Comparison of ENCODE assay signal across 19 cellular contexts in the genomic region with DNA sequence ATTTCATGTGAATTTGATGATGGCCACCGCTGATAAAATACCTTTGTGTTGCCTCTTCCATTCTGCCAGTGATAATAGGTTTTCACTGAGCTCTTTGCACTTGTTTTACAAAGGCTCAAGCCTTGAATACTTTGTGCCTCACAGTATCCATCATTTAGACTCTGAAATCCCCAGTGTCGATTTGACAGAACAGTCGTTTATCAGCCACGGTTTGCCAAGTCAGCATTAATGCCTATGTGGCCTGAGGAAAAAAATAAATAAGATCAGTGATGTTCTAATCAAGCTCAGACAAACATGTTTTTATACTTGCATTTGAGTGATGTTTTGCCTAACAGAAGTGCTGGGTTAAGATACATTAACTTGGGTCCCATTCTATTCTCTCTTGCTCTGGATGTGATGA.
DNase-seq lines count a peak whose midpoint lies in the region; ATAC-seq, FAIRE-seq and TF ChIP-seq lines count a peak whose summit lies in the region.
"Had no signal": no experiment of that assay in that cellular context is flagged by ENCODE, and none has a peak within 500 bp of the region (broad histone marks: within the 10 kb centered on the region; RNA-seq: fewer than 3 reads in every experiment).

No MANE protein-coding gene starts in this region.

- DNase-seq in A549 (ENCODE audit: low read depth in 1 of 2, low spot score in 1 of 2) (no peak), H54 (ENCODE audit: insufficient read length, low spot score) (no peak), H1 (ENCODE audit: low read depth in 1 of 2, low spot score in 2 of 2) (no peak), neural crest cell (ENCODE audit: low read depth, low spot score) (no peak), prostate gland (ENCODE audit: low spot score) (no peak), hypothalamus (lab: John Stamatoyannopoulos, UW) (no peak), sigmoid colon (no peak)
- no peak for DNase-seq in activated naive CD8-positive, alpha-beta T cell treated with anti-CD3 and anti-CD28 coated beads for 36 hours
- DNase-seq: CD8-positive, alpha-beta T cell; COR-L47; DMS153; DMS79 treated with DMSO at 0.1 percent for 48 hours; EL; GM23248; H9 had no signal

- no peak overlapping the region for H2BK15ac ChIP-seq in H1 (ENCODE audit: low read length)

- H4K91ac ChIP-seq in H1 (replicated peaks; ENCODE audit: insufficient read length, low read length), result no peak overlapping the region

- CTCF ChIA-PET in A549 (lab: Yijun Ruan, JAX) (interaction anchor here (0.6 kb wide), 1 partner anchor 481 kb away, joined by 3 read pairs; no protein-coding TSS in a partner anchor), H1 (lab: Charles Lee; ENCODE audit: partially characterized antibody) (interaction anchor here (1.5 to 3.5 kb wide), 2 partner anchors 11 to 214 kb away, joined by 3 to 25 read pairs; no protein-coding TSS in a partner anchor)

- H3K9me3 Mint-ChIP-seq in neural crest cell, result peaks cover 8% of the 10 kb centered on the region
- peaks cover 6% of the 10 kb centered on the region for H3K9me3 Mint-ChIP-seq in activated naive CD8-positive, alpha-beta T cell treated with anti-CD3 and anti-CD28 coated beads for 36 hours
- H3K9me3 Mint-ChIP-seq: CD8-positive, alpha-beta T cell had no signal

- no peaks in the 10 kb centered on the region for H3K27me3 Mint-ChIP-seq in neural crest cell (ENCODE audit: low read depth)
- H3K27me3 Mint-ChIP-seq in activated naive CD8-positive, alpha-beta T cell treated with anti-CD3 and anti-CD28 coated beads for 36 hours, result no peaks in the 10 kb centered on the region

- H3K18ac ChIP-seq in H1 (ENCODE audit: extremely low read depth, low read length), result no peak overlapping the region

- H3K9me3 ChIP-seq in A549 (0 out of 3 replicates have a peak, but pooled peaks cover 2% of the 10 kb centered on the region), H1 (ENCODE audit: insufficient read depth in 2 of 2, low read depth in 1 of 2, low read length in 1 of 2) (no peaks in the 10 kb centered on the region), prostate gland (no peaks in the 10 kb centered on the region), sigmoid colon (no peaks in the 10 kb centered on the region)

- ATAC-seq in A549, result no peak
- ATAC-seq: CD8-positive, alpha-beta T cell had no signal

- no peak overlapping the region for H2BK12ac ChIP-seq in H1 (ENCODE audit: low read depth, low read length)

- peaks cover 32% of the 10 kb centered on the region for H3K4me1 Mint-ChIP-seq in neural crest cell
- H3K4me1 Mint-ChIP-seq in activated naive CD8-positive, alpha-beta T cell treated with anti-CD3 and anti-CD28 coated beads for 36 hours, result no peaks in the 10 kb centered on the region
- H3K4me1 Mint-ChIP-seq: CD14-positive monocyte had no signal

- H3K56ac ChIP-seq in H1 (replicated peaks; ENCODE audit: insufficient read length, low read depth, low read length), result no peak overlapping the region

- no peaks in the 10 kb centered on the region for H3K23me2 ChIP-seq in H1 (ENCODE audit: low read depth, low read length)

- no peak overlapping the region for H4K5ac ChIP-seq in H1 (ENCODE audit: insufficient read length, low read depth, low read length)

- no peaks in the 10 kb centered on the region for H3K79me2 ChIP-seq in H1 (ENCODE audit: control insufficient read depth in 1 of 2, insufficient read depth in 2 of 2, low read length in 2 of 2)

- no peaks in the 10 kb centered on the region for H3K36me3 ChIP-seq in H1 (ENCODE audit: control insufficient read depth in 2 of 4, insufficient read depth in 4 of 4, low read length in 3 of 4)
- H3K36me3 ChIP-seq in prostate gland, result no peaks in the 10 kb centered on the region
- H3K36me3 ChIP-seq in sigmoid colon, result no peaks in the 10 kb centered on the region

- TF ChIP-seq CTCF in A549 (IDR thresholded peaks at IDR 0.05) (no peak), H1 (IDR thresholded peaks at IDR 0.05; ENCODE audit: control extremely low read depth in 1 of 3, insufficient read depth in 1 of 3, low read depth in 1 of 3, low read length in 3 of 3) (no peak), neural crest cell (conservative IDR thresholded peaks at IDR 0.05) (no peak), prostate gland (IDR thresholded peaks at IDR 0.05) (no peak), sigmoid colon (IDR thresholded peaks at IDR 0.05) (no peak)

- intact Hi-C loops in prostate gland (cut with DNase I) (no loop called here), sigmoid colon (cut with DNase I) (loop anchor here (5.0 kb wide), 1 partner anchor 38 kb away; no protein-coding TSS in a partner anchor)

- TF ChIP-seq RAD21 in A549 (conservative IDR thresholded peaks at IDR 0.05 in 1 of 2, IDR thresholded peaks at IDR 0.05 in 1 of 2) (no peak), H1 (IDR thresholded peaks at IDR 0.05 in 1 of 2, conservative IDR thresholded peaks at IDR 0.05 in 1 of 2; ENCODE audit: low read depth in 2 of 2, low read length in 2 of 2) (no peak)

- no peak for TF ChIP-seq POLR2A in A549 (IDR thresholded peaks at IDR 0.05; ENCODE audit: low read length)
- no peak for TF ChIP-seq POLR2A in H54 (IDR thresholded peaks at IDR 0.05; ENCODE audit: low read depth, low read length)
- TF ChIP-seq POLR2A in H1 (IDR thresholded peaks at IDR 0.05; ENCODE audit: control extremely low read depth in 1 of 2, low read depth in 2 of 2, low read length in 2 of 2), result no peak
- no peak for TF ChIP-seq POLR2A in prostate gland (IDR thresholded peaks at IDR 0.05)
- TF ChIP-seq POLR2A in sigmoid colon (IDR thresholded peaks at IDR 0.05), result no peak

- no peak overlapping the region for H2BK20ac ChIP-seq in H1 (ENCODE audit: low read length)

- H4K20me1 ChIP-seq in H1 (replicated peaks in 1 of 2; ENCODE audit: control insufficient read depth in 1 of 2, insufficient read depth in 2 of 2, low read length in 2 of 2), result no peaks in the 10 kb centered on the region

- H3K4me2 ChIP-seq in A549, result no peak overlapping the region
- H3K4me2 ChIP-seq in H1 (ENCODE audit: insufficient read depth in 1 of 2, low read depth in 2 of 2, low read length in 2 of 2), result no peak overlapping the region

- H3K9ac ChIP-seq in H1 (replicated peaks in 1 of 4; ENCODE audit: extremely low read depth in 1 of 4, low read depth in 3 of 4, low read length in 3 of 4), result no peak overlapping the region
- H3K9ac ChIP-seq: GM23248 had no signal

- FAIRE-seq in A549 (lab: Jason Lieb, UNC), result no peak
- FAIRE-seq in H54 (lab: Jason Lieb, UNC), result peak; percentile 36
- FAIRE-seq in H1 (lab: Jason Lieb, UNC), result no peak
- FAIRE-seq: D721Med, G401.6, GM12891 had no signal

- H3K14ac ChIP-seq in H1 (ENCODE audit: insufficient read length), result no peak overlapping the region

- no peak overlapping the region for H4K8ac ChIP-seq in H1 (ENCODE audit: extremely low read depth, insufficient read depth, low read length)

- no peak overlapping the region for H3K23ac ChIP-seq in H1 (ENCODE audit: insufficient read length)

- no peaks in the 10 kb centered on the region for H3K27me3 ChIP-seq in H1 (replicated peaks in 1 of 4; ENCODE audit: control insufficient read depth in 3 of 4, extremely low read depth in 1 of 4, insufficient read depth in 3 of 4, low read length in 3 of 4)
- H3K27me3 ChIP-seq in prostate gland (replicated peaks; ENCODE audit: insufficient read depth), result no peaks in the 10 kb centered on the region
- H3K27me3 ChIP-seq in sigmoid colon, result no peaks in the 10 kb centered on the region

- no peak overlapping the region for H3K4me3 Mint-ChIP-seq in neural crest cell
- H3K4me3 Mint-ChIP-seq in activated naive CD8-positive, alpha-beta T cell treated with anti-CD3 and anti-CD28 coated beads for 36 hours, result no peak overlapping the region
- H3K4me3 Mint-ChIP-seq: CD14-positive monocyte; CD8-positive, alpha-beta T cell; H9 had no signal

- peaks cover 20% of the 10 kb centered on the region for H3K4me1 ChIP-seq in A549
- H3K4me1 ChIP-seq in H1 (replicated peaks in 1 of 4; ENCODE audit: control insufficient read depth in 3 of 4, insufficient read depth in 4 of 4, low read length in 3 of 4), result no peaks in the 10 kb centered on the region
- H3K4me1 ChIP-seq in prostate gland (replicated peaks), result no peaks in the 10 kb centered on the region
- peaks cover 0 to 24% (median 13%) of the 10 kb centered on the region in 4 donors for H3K4me1 ChIP-seq in sigmoid colon

- H3K27ac Mint-ChIP-seq in neural crest cell (ENCODE audit: unreplicated experiment), result peak overlapping the region; percentile 37
- no peak overlapping the region for H3K27ac Mint-ChIP-seq in activated naive CD8-positive, alpha-beta T cell treated with anti-CD3 and anti-CD28 coated beads for 36 hours
- H3K27ac Mint-ChIP-seq: CD14-positive monocyte; CD8-positive, alpha-beta T cell; H9 had no signal

- no peak overlapping the region for H2AFZ ChIP-seq in H1 (ENCODE audit: low read length)
- H2AFZ ChIP-seq: GM23248 had no signal

- H2BK120ac ChIP-seq in H1 (replicated peaks; ENCODE audit: low read depth, low read length), result no peak overlapping the region

- peaks cover 6% of the 10 kb centered on the region for H3K36me3 Mint-ChIP-seq in neural crest cell (ENCODE audit: low read depth)
- no peaks in the 10 kb centered on the region for H3K36me3 Mint-ChIP-seq in activated naive CD8-positive, alpha-beta T cell treated with anti-CD3 and anti-CD28 coated beads for 36 hours
- H3K36me3 Mint-ChIP-seq: CD14-positive monocyte; CD8-positive, alpha-beta T cell had no signal

- no peak overlapping the region for H2AK5ac ChIP-seq in H1 (ENCODE audit: low read depth, low read length)

- no peak for TF ChIP-seq EP300 in A549 (IDR thresholded peaks at IDR 0.05)
- no peak for TF ChIP-seq EP300 in H1 (IDR thresholded peaks at IDR 0.05; ENCODE audit: borderline replicate concordance in 1 of 2, low read depth in 2 of 2, low read length in 2 of 2)
- no peak for TF ChIP-seq EP300 in sigmoid colon (IDR thresholded peaks at IDR 0.05)

- H2BK5ac ChIP-seq in H1 (ENCODE audit: low read depth, low read length), result no peak overlapping the region

- H3K4me3 ChIP-seq in A549, result no peak overlapping the region
- H3K4me3 ChIP-seq in H1 (ENCODE audit: extremely low read depth in 1 of 4, insufficient read depth in 2 of 4, low read depth in 3 of 4, low read length in 4 of 4), result no peak overlapping the region
- no peak overlapping the region for H3K4me3 ChIP-seq in prostate gland
- no peak overlapping the region for H3K4me3 ChIP-seq in sigmoid colon
- H3K4me3 ChIP-seq: GM23248 had no signal

- H3K27ac ChIP-seq in A549 (peak overlapping the region in 1 of 2 experiments; percentile 22; a peak in 1 of 6 replicates), H1 (ENCODE audit: low read depth, low read length) (no peak overlapping the region), prostate gland (no peak overlapping the region), sigmoid colon (no peak overlapping the region)
- H3K27ac ChIP-seq: GM23248 had no signal

- 87% methylated on average over 4 of the region's 4 CpGs for WGBS in A549 (ENCODE audit: missing lambda C conversion rate)
- 84% methylated on average over 4 of the region's 4 CpGs; no CpG with 5 or more reads in 1 of the 2 experiments for WGBS in H1 (ENCODE audit: extremely low coverage in 1 of 2, insufficient coverage in 1 of 2, insufficient read length in 1 of 2, insufficient replicate concordance in 2 of 2, low coverage in 1 of 2, low lambda C conversion rate in 2 of 2, missing lambda C conversion rate in 1 of 2), 2 experiments
- WGBS in prostate gland, result 73% methylated on average over 4 of the region's 4 CpGs
- WGBS in sigmoid colon, 2 donors, result 82 to 85% methylated on average over 4 of the region's 4 CpGs

- POLR2A ChIA-PET in A549 (lab: Yijun Ruan, JAX), result no interaction called here
- POLR2A ChIA-PET in H1 (lab: Charles Lee; ENCODE audit: partially characterized antibody), result no interaction called here

- no peak overlapping the region for H3K4ac ChIP-seq in H1 (replicated peaks; ENCODE audit: insufficient read length, low read depth, low read length)

- H3K79me1 ChIP-seq in H1 (ENCODE audit: low read depth, low read length), result no peaks in the 10 kb centered on the region
